ENCODE assay signal across 9 cellular contexts in the genomic region with DNA sequence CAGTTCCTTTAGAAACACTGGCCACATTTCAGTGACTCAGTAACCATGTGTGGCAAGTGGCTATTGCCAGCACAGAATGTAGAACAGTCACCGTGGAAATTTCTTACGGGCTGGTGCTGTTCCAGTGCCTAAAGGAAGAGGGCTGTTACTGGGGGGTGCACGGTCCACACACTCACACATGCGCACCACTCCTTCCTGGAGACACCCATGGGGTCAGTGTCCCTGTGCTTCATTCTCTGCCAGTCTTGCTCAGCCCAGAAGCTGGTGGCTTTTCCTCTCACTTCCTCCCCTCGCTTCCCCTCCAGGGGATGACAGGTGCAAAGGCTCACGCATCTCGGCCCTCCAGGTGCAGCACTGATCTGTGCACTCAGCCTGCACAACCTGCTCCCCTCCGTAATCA.
DNase-seq lines count a peak whose midpoint lies in the region; ATAC-seq and TF ChIP-seq lines count a peak whose summit lies in the region.
"Had no signal": no experiment of that assay in that cellular context is flagged by ENCODE, and none has a peak within 500 bp of the region (broad histone marks: within the 10 kb centered on the region; RNA-seq: fewer than 3 reads in every experiment).

No MANE protein-coding gene starts in this region.

- DNase-seq in germinal center (ENCODE audit: low spot score) (peak; percentile 88), pons (ENCODE audit: low spot score) (no peak), DMS79 treated with DMSO at 0.1 percent for 48 hours (lab: John Stamatoyannopoulos, UW) (no peak), chondrocyte (ENCODE audit: low spot score) (no peak)
- DNase-seq in activated CD8-positive, alpha-beta T cell treated with anti-CD3 and anti-CD28 coated beads for 36 hours: no peak

- peaks cover 7% of the 10 kb centered on the region for H3K36me3 Mint-ChIP-seq in chondrocyte (ENCODE audit: low read depth)
- H3K36me3 Mint-ChIP-seq in activated CD8-positive, alpha-beta T cell treated with anti-CD3 and anti-CD28 coated beads for 36 hours (ENCODE audit: low read depth): peaks cover 23% of the 10 kb centered on the region

- POLR2A ChIA-PET in activated CD8-positive, alpha-beta T cell treated with anti-CD3 and anti-CD28 coated beads for 36 hours (lab: Charles Lee): no interaction called here

- no peaks in the 10 kb centered on the region for H3K9me3 Mint-ChIP-seq in chondrocyte (ENCODE audit: low read depth)
- peaks cover 1% of the 10 kb centered on the region for H3K9me3 Mint-ChIP-seq in activated CD8-positive, alpha-beta T cell treated with anti-CD3 and anti-CD28 coated beads for 36 hours
- H3K9me3 Mint-ChIP-seq: activated naive CD4-positive, alpha-beta T cell treated with anti-CD3 and anti-CD28 coated beads, Interleukin-2, amount 50 U/mL, for 72 hours had no signal

- H3K27me3 Mint-ChIP-seq in chondrocyte (ENCODE audit: low read depth): no peaks in the 10 kb centered on the region
- no peaks in the 10 kb centered on the region for H3K27me3 Mint-ChIP-seq in activated CD8-positive, alpha-beta T cell treated with anti-CD3 and anti-CD28 coated beads for 36 hours

- no peaks in the 10 kb centered on the region for H3K4me1 Mint-ChIP-seq in chondrocyte (ENCODE audit: low read depth)
- H3K4me1 Mint-ChIP-seq in activated CD8-positive, alpha-beta T cell treated with anti-CD3 and anti-CD28 coated beads for 36 hours (ENCODE audit: low read depth): peaks cover 3% of the 10 kb centered on the region

- intact Hi-C loops in activated CD8-positive, alpha-beta T cell treated with anti-CD3 and anti-CD28 coated beads for 36 hours (cut with micrococcal nuclease): no loop called here

- ATAC-seq in GM18499 (IDR thresholded peaks at IDR 0.05; ENCODE audit: insufficient read depth, unreplicated experiment): peak; percentile 43
- ATAC-seq in GM21526 (IDR thresholded peaks at IDR 0.05; ENCODE audit: low FRiP score, unreplicated experiment): peak; percentile 57
- ATAC-seq in HG03432 (IDR thresholded peaks at IDR 0.05; ENCODE audit: unreplicated experiment): peak; percentile 77
- no peak for ATAC-seq in activated CD8-positive, alpha-beta T cell treated with anti-CD3 and anti-CD28 coated beads for 36 hours

- H3K4me3 Mint-ChIP-seq in chondrocyte (ENCODE audit: unreplicated experiment): no peak overlapping the region
- no peak overlapping the region for H3K4me3 Mint-ChIP-seq in activated CD8-positive, alpha-beta T cell treated with anti-CD3 and anti-CD28 coated beads for 36 hours

- CTCF ChIA-PET in activated CD8-positive, alpha-beta T cell treated with anti-CD3 and anti-CD28 coated beads for 36 hours (lab: Charles Lee): no interaction called here

- no peak for TF ChIP-seq CTCF in chondrocyte (IDR thresholded peaks at IDR 0.05)
- no peak for TF ChIP-seq CTCF in activated CD8-positive, alpha-beta T cell treated with anti-CD3 and anti-CD28 coated beads for 36 hours (IDR thresholded peaks at IDR 0.05)

- H3K27ac Mint-ChIP-seq in chondrocyte (ENCODE audit: unreplicated experiment): no peak overlapping the region
- no peak overlapping the region for H3K27ac Mint-ChIP-seq in activated CD8-positive, alpha-beta T cell treated with anti-CD3 and anti-CD28 coated beads for 36 hours
- H3K27ac Mint-ChIP-seq: activated naive CD4-positive, alpha-beta T cell treated with anti-CD3 and anti-CD28 coated beads, Interleukin-2, amount 50 U/mL, for 72 hours had no signal
